Comparison of ENCODE assay signal across 14 cellular contexts in genomic region chr3:16147226-16147625, GRCh38. TPM values are rescaled to one million over a fixed set of nuclear protein-coding genes. Genes with fewer than 3 reads are reported as not detected.
DNase-seq lines count a peak whose midpoint lies in the region; ATAC-seq and TF ChIP-seq lines count a peak whose summit lies in the region.
"Had no signal": no experiment of that assay in that cellular context is flagged by ENCODE, and none has a peak within 500 bp of the region (broad histone marks: within the 10 kb centered on the region; RNA-seq: fewer than 3 reads in every experiment).

No MANE protein-coding gene starts in this region.

- H3K27ac ChIP-seq in ACC112 (ENCODE audit: low read depth, low read length) (0 out of 2 replicates have a peak overlapping the region, but pooled peaks have one; percentile 15), RWPE1 (no peak overlapping the region)

- H3K4me3 ChIP-seq in ACC112 (ENCODE audit: low read depth, low read length) = no peak overlapping the region
- no peak overlapping the region for H3K4me3 ChIP-seq in fibroblast of mammary gland (ENCODE audit: control insufficient read depth, low read depth, low read length)

- TF ChIP-seq CTCF in RWPE1 (conservative IDR thresholded peaks at IDR 0.05; ENCODE audit: low read depth) (no peak), fibroblast of mammary gland (conservative IDR thresholded peaks at IDR 0.05; ENCODE audit: control insufficient read depth, insufficient read depth, low read depth, low read length) (no peak), mesothelial cell of epicardium (IDR thresholded peaks at IDR 0.05; ENCODE audit: unreplicated experiment) (no peak)

- H3K4me3 Mint-ChIP-seq in mesothelial cell of epicardium = no peak overlapping the region
- H3K4me3 Mint-ChIP-seq: nephron had no signal

- ATAC-seq in GM21447 (IDR thresholded peaks at IDR 0.05; ENCODE audit: unreplicated experiment) = no peak

- H3K4me1 ChIP-seq in ACC112 (ENCODE audit: control insufficient read depth, insufficient read depth, low read length, unreplicated experiment) = peaks cover 24% of the 10 kb centered on the region

- no peaks in the 10 kb centered on the region for H3K36me3 ChIP-seq in ACC112 (ENCODE audit: insufficient read depth, low read length)

- no peaks in the 10 kb centered on the region for H3K27me3 ChIP-seq in ACC112 (ENCODE audit: insufficient read depth, low read length)

- no peak overlapping the region for H2AFZ ChIP-seq in ACC112 (ENCODE audit: low read length, unreplicated experiment)

- H3K4me1 Mint-ChIP-seq in mesothelial cell of epicardium = peaks cover 5% of the 10 kb centered on the region

- no peak overlapping the region for H3K27ac Mint-ChIP-seq in mesothelial cell of epicardium
- H3K27ac Mint-ChIP-seq: nephron had no signal

- no peaks in the 10 kb centered on the region for H3K36me3 Mint-ChIP-seq in mesothelial cell of epicardium

- DNase-seq in HCEC 1CT (peak; percentile 70), RWPE1 (ENCODE audit: low spot score) (peak; percentile 8), fibroblast of mammary gland (ENCODE audit: low read depth) (peak; percentile 66), NCI-H524 treated with DMSO at 0.1 percent for 48 hours (lab: John Stamatoyannopoulos, UW) (no peak), SHP77 (lab: John Stamatoyannopoulos, UW) (no peak), mesothelial cell of epicardium (ENCODE audit: low spot score in 2 of 2, unreplicated experiment in 2 of 2) (no peak)
- DNase-seq: activated CD4-positive, alpha-beta T cell treated with anti-CD3 and anti-CD28 coated beads for 1 hour; DMS 273 treated with DMSO at 0.1 percent for 48 hours; NCI-H1048; NCI-H446; trophoblast cell had no signal

- no peaks in the 10 kb centered on the region for H3K79me2 ChIP-seq in ACC112 (ENCODE audit: control insufficient read depth, insufficient read depth, low read length, unreplicated experiment)

- CTCF ChIA-PET in RWPE1 (lab: Yijun Ruan, JAX) = interaction anchor here (0.6 kb wide), 1 partner anchor 235 kb away, joined by 3 read pairs; no protein-coding TSS in a partner anchor

- peaks cover 31% of the 10 kb centered on the region for H3K9me3 Mint-ChIP-seq in mesothelial cell of epicardium

- POLR2A ChIA-PET in RWPE1 (lab: Yijun Ruan, JAX; ENCODE audit: low non-redundant PET) = no interaction called here

- H3K27me3 Mint-ChIP-seq in mesothelial cell of epicardium (ENCODE audit: low read depth) = peaks cover 2% of the 10 kb centered on the region

RNA-seq across cellular contexts. Expression of gene GALNT15, which starts 27.3 kb away (rescaled TPM):
- total RNA-seq in mesothelial cell of epicardium = 0.07 to 0.13 TPM (median 0.11 TPM) in 3 replicates

Comparison
In these comparisons a context has a peak if more than half of its experiments do, and no peak if none do; other contexts are left out.
1. DNase-seq: peak in HCEC 1CT (single experiment), RWPE1 (single experiment) and fibroblast of mammary gland (single experiment); none in NCI-H524 treated with DMSO at 0.1 percent for 48 hours (single experiment), SHP77 (0 of 2) and mesothelial cell of epicardium (0 of 2).